In genomic region chr3:127710473-127710941, GRCh38 we compare ENCODE assay signal across 18 cellular contexts. TPM values are rescaled to one million over a fixed set of nuclear protein-coding genes. Genes with fewer than 3 reads are reported as not detected.
DNase-seq lines count a peak whose midpoint lies in the region; ATAC-seq, FAIRE-seq and TF ChIP-seq lines count a peak whose summit lies in the region.
"Had no signal": no experiment of that assay in that cellular context is flagged by ENCODE, and none has a peak within 500 bp of the region (broad histone marks: within the 10 kb centered on the region; RNA-seq: fewer than 3 reads in every experiment).

No MANE protein-coding gene starts in this region.

- intact Hi-C loops in right cardiac atrium (cut with DNase I), result no loop called here

- WGBS in right cardiac atrium, result 87% methylated on average over 16 of the region's 16 CpGs

- no peaks in the 10 kb centered on the region for H3K27me3 ChIP-seq in astrocyte (ENCODE audit: insufficient read depth, low read length)
- no peaks in the 10 kb centered on the region for H3K27me3 ChIP-seq in right cardiac atrium (ENCODE audit: control insufficient read depth, insufficient read depth)
- no peaks in the 10 kb centered on the region for H3K27me3 ChIP-seq in subcutaneous abdominal adipose tissue (ENCODE audit: control insufficient read depth in 5 of 5, insufficient read depth in 4 of 5, low read length in 5 of 5)

- no peaks in the 10 kb centered on the region for H3K79me2 ChIP-seq in astrocyte (ENCODE audit: insufficient read depth, low read length)

- H3K4me2 ChIP-seq in astrocyte (ENCODE audit: low read length), result peak overlapping the region; percentile 37

- H3K4me3 ChIP-seq in astrocyte (ENCODE audit: insufficient read depth, low read depth, low read length) (no peak overlapping the region), right cardiac atrium (ENCODE audit: low read length) (no peak overlapping the region), subcutaneous abdominal adipose tissue (ENCODE audit: low read depth in 1 of 5, low read length in 5 of 5) (no peak overlapping the region)

- H3K27me3 Mint-ChIP-seq in activated T-cell treated with anti-CD3 and anti-CD28 coated beads, Interleukin-2, amount 50 U/mL, for 24 hours, result peaks cover 2% of the 10 kb centered on the region
- peaks cover 8% of the 10 kb centered on the region for H3K27me3 Mint-ChIP-seq in astrocyte (ENCODE audit: low read depth, unreplicated experiment)

- H4K20me1 ChIP-seq in astrocyte (ENCODE audit: insufficient read depth, low read length), result no peaks in the 10 kb centered on the region

- no peaks in the 10 kb centered on the region for H3K9me3 ChIP-seq in astrocyte (ENCODE audit: insufficient read depth, low read depth, low read length)
- no peaks in the 10 kb centered on the region for H3K9me3 ChIP-seq in right cardiac atrium (ENCODE audit: control insufficient read depth, low read length)
- H3K9me3 ChIP-seq in subcutaneous abdominal adipose tissue (ENCODE audit: control insufficient read depth in 5 of 5, low read length in 5 of 5), result no peaks in the 10 kb centered on the region

- H3K4me1 ChIP-seq in astrocyte (ENCODE audit: insufficient read depth, low read length) (peaks cover 10% of the 10 kb centered on the region), right cardiac atrium (ENCODE audit: control insufficient read depth, insufficient read depth, low read length) (peaks cover 43% of the 10 kb centered on the region), subcutaneous abdominal adipose tissue (ENCODE audit: control insufficient read depth in 5 of 5, insufficient read depth in 5 of 5, low read length in 5 of 5) (peaks cover 34 to 95% (median 92%) of the 10 kb centered on the region in 5 donors)

- H3K36me3 Mint-ChIP-seq in activated T-cell treated with anti-CD3 and anti-CD28 coated beads, Interleukin-2, amount 50 U/mL, for 24 hours (ENCODE audit: low read depth), result no peaks in the 10 kb centered on the region
- H3K36me3 Mint-ChIP-seq in astrocyte (ENCODE audit: low read depth, unreplicated experiment), result peaks cover 13% of the 10 kb centered on the region
- H3K36me3 Mint-ChIP-seq: CD8-positive, alpha-beta memory T cell had no signal

- no peak overlapping the region for H3K4me3 Mint-ChIP-seq in activated T-cell treated with anti-CD3 and anti-CD28 coated beads, Interleukin-2, amount 50 U/mL, for 24 hours
- no peak overlapping the region for H3K4me3 Mint-ChIP-seq in astrocyte (ENCODE audit: unreplicated experiment)
- H3K4me3 Mint-ChIP-seq: CD8-positive, alpha-beta memory T cell had no signal

- H3K9ac ChIP-seq in astrocyte (ENCODE audit: low read length), result no peak overlapping the region
- H3K9ac ChIP-seq in subcutaneous abdominal adipose tissue (ENCODE audit: low read length in 5 of 5), result no peak overlapping the region

- no peak for TF ChIP-seq CTCF in astrocyte (IDR thresholded peaks at IDR 0.05; ENCODE audit: insufficient read depth, low read depth, low read length)

- H3K9me3 Mint-ChIP-seq in activated T-cell treated with anti-CD3 and anti-CD28 coated beads, Interleukin-2, amount 50 U/mL, for 24 hours, result no peaks in the 10 kb centered on the region
- no peaks in the 10 kb centered on the region for H3K9me3 Mint-ChIP-seq in astrocyte (ENCODE audit: unreplicated experiment)
- H3K9me3 Mint-ChIP-seq: CD8-positive, alpha-beta memory T cell had no signal

- H3K4me1 Mint-ChIP-seq in activated T-cell treated with anti-CD3 and anti-CD28 coated beads, Interleukin-2, amount 50 U/mL, for 24 hours (ENCODE audit: low read depth), result no peaks in the 10 kb centered on the region
- peaks cover 4% of the 10 kb centered on the region for H3K4me1 Mint-ChIP-seq in astrocyte (ENCODE audit: low read depth, unreplicated experiment)
- H3K4me1 Mint-ChIP-seq: CD8-positive, alpha-beta memory T cell had no signal

- DNase-seq in activated T-cell treated with anti-CD3 and anti-CD28 coated beads, Interleukin-2, amount 50 U/mL, for 24 hours, result peak; percentile 5
- no peak for DNase-seq in activated T-cell treated with anti-CD3 and anti-CD28 coated beads for 4 hours
- no peak for DNase-seq in astrocyte (ENCODE audit: low read depth)
- DNase-seq in right cardiac atrium, result peak; percentile 28 to 48 (median 28)
- DNase-seq in AG08396 (ENCODE audit: low spot score), result no peak
- DNase-seq in NCI-H2196 treated with DMSO at 0.1 percent for 48 hours (lab: John Stamatoyannopoulos, UW; ENCODE audit: unreplicated experiment), result no peak
- DNase-seq in RCC 7860 (ENCODE audit: low spot score), result no peak
- DNase-seq: 8988T; activated naive CD4-positive, alpha-beta T cell treated with Interleukin-2 at 50 U/mL for 16 hours; CD8-positive, alpha-beta memory T cell; Kasumi-1; midbrain; NCI-H2029 treated with DMSO at 0.1 percent for 48 hours; NCI-H748 treated with DMSO at 0.1 percent for 48 hours; nucleus accumbens; stimulated activated naive CD8-positive, alpha-beta T cell treated with anti-CD3 and anti-CD28 coated beads, Interleukin-15, Interleukin-2, amounts not matched to agents 100 U/mL and 50 U/mL, for 24 hours; T-helper 1 cell had no signal

- no peaks in the 10 kb centered on the region for H3K36me3 ChIP-seq in astrocyte (ENCODE audit: insufficient read depth, low read length)
- peaks cover 0 to 73% (median 65%) of the 10 kb centered on the region in 5 donors for H3K36me3 ChIP-seq in subcutaneous abdominal adipose tissue (ENCODE audit: control insufficient read depth in 5 of 5, insufficient read depth in 5 of 5, low read length in 5 of 5)

- FAIRE-seq in astrocyte (lab: Jason Lieb, UNC), result no peak
- FAIRE-seq in RCC 7860 (lab: Jason Lieb, UNC), result no peak

- no peak overlapping the region for H3K27ac Mint-ChIP-seq in activated T-cell treated with anti-CD3 and anti-CD28 coated beads, Interleukin-2, amount 50 U/mL, for 24 hours
- peak overlapping the region; percentile 47 for H3K27ac Mint-ChIP-seq in astrocyte (ENCODE audit: unreplicated experiment)
- H3K27ac Mint-ChIP-seq: CD8-positive, alpha-beta memory T cell had no signal

- ATAC-seq in right cardiac atrium, result no peak
- ATAC-seq: stimulated activated naive CD8-positive, alpha-beta T cell treated with anti-CD3 and anti-CD28 coated beads, Interleukin-15, Interleukin-2, amounts not matched to agents 100 U/mL and 50 U/mL, for 24 hours had no signal

- no peak overlapping the region for H2AFZ ChIP-seq in astrocyte (ENCODE audit: low read depth, low read length)

- H3K27ac ChIP-seq in astrocyte (ENCODE audit: low read depth, low read length) (no peak overlapping the region), right cardiac atrium (ENCODE audit: low read length) (peak overlapping the region; percentile 15), subcutaneous abdominal adipose tissue (ENCODE audit: low read depth, low read length) (peak overlapping the region; percentile 84)

RNA-seq across cellular contexts. Expression of gene ABTB1, which starts 37.8 kb away (rescaled TPM):
- 11.6 and 11.8 TPM in 2 replicates for total RNA-seq in astrocyte
- 10 to 100 TPM; 20.2 to 47.1 (median 34.1) TPM for total RNA-seq in right cardiac atrium
- polyA plus RNA-seq in right cardiac atrium, result 38.2 TPM

Comparison
In these comparisons a context has a peak if more than half of its experiments do, and no peak if none do; other contexts are left out.
1. DNase-seq: peak in activated T-cell treated with anti-CD3 and anti-CD28 coated beads, Interleukin-2, amount 50 U/mL, for 24 hours (single experiment) and right cardiac atrium (3 of 3); none in activated T-cell treated with anti-CD3 and anti-CD28 coated beads for 4 hours (single experiment), astrocyte (single experiment), AG08396 (single experiment), NCI-H2196 treated with DMSO at 0.1 percent for 48 hours (single experiment) and RCC 7860 (single experiment).